ENCODE assay signal across 1 cellular context in the genomic region with DNA sequence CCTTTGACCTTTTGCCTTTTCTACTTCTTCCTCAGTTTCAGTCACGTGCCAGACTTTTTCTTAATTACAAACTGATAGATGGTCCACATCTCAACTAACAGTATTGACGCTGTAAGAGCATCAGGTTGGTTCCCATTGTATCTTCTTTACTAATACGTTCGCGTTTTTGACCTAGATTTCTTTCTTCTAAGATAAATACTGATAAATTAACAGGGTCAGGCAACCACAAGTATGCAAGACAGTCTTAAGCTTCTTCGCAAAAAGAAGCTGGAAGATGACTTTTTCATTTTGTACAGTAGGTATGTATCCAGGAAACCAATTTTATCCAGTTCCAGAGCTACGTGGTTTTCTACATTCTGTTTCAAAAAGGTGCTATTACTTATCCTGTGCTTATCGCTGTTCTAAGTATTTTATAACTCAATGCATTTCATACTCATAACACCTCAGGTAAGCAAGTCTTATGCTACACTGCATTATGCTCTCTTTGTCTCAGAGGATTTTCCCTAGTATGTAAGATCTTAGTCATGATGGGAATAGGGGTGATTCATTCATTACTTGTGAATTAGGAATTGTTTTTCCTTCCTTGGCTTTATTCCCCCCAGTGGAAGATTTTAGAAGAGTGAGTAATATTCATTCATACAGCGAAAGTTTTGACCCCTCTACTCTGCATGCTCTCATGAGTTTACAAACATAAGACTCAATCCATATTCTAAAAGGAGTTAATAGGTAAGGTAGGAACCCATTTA.
A peak's percentile ranks its signal among the peaks of the same experiment; 100 is the strongest.
TF ChIP-seq lines count a peak whose summit lies in the region.

No MANE protein-coding gene starts in this region.

TF ChIP-seq in HEK293, 187 proteins besides CTCF, POLR2A, EP300 and RAD21:
- TF ChIP-seq ZNF664 (tag by site-specific recombination; IDR thresholded peaks at IDR 0.05) = peak; percentile 84
- TF ChIP-seq, protein P1, sequence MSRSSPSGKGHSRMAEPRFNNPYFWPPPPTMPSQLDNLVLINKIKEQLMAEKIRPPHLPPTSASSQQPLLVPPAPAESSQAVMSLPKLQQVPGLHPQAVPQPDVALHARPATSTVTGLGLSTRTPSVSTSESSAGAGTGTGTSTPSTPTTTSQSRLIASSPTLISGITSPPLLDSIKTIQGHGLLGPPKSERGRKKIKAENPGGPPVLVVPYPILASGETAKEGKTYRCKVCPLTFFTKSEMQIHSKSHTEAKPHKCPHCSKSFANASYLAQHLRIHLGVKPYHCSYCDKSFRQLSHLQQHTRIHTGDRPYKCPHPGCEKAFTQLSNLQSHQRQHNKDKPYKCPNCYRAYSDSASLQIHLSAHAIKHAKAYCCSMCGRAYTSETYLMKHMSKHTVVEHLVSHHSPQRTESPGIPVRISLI (tag by site-specific recombination; IDR thresholded peaks at IDR 0.05) = 0 out of 2 replicates have a peak, but pooled peaks have one; percentile 18
- TF ChIP-seq ZNF184 (tag by site-specific recombination; IDR thresholded peaks at IDR 0.05) = peak; percentile 98
- no peak for TF ChIP-seq ZNF548 (tag by site-specific recombination; IDR thresholded peaks at IDR 0.05)
